Comparison of ENCODE assay signal across 8 cellular contexts in the genomic region with DNA sequence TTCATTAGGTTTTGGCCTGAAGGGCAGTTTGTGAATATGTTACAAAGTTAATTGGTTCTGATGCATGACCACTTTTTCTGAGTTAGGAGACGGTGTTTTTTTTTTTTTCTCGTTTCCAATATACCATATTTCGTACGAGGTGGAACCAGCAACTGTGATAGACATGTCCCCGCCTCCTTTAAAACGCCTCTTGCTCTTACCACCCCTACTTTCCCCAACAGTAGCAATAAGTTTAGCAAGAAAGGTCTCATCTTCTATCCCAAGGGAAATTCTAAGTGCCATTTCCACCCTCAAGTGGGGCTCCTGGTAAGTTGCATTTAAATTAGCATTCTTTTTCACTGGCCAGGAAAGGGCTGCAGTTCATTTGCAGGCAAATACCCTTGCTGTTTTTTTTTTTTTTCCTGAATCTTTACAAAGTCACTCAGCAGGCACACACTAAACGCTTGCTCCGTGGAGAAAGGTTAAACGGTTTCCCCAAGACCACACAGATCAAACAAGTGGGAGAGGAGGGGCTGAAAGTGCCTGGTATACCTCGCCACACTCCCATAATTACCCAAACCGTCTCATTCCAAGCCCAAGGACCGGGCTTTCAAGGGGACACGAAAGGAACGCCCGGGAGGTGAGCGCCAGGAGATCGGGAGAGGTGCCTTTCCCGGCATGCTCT. TPM values are rescaled to one million over a fixed set of nuclear protein-coding genes. Genes with fewer than 3 reads are reported as not detected.
DNase-seq lines count a peak whose midpoint lies in the region; ATAC-seq, FAIRE-seq and TF ChIP-seq lines count a peak whose summit lies in the region.

No MANE protein-coding gene starts in this region.

- POLR2A ChIA-PET in WTC11 (lab: Charles Lee) = interaction anchor here (0.7 to 1.3 kb wide), 2 partner anchors 40 to 52 kb away, joined by 3 read pairs; a partner anchor contains a TSS

- CTCF ChIA-PET in activated naive CD4-positive, alpha-beta T cell treated with anti-CD3 and anti-CD28 coated beads, Interleukin-2, amount 10 ng/mL, durations not matched to agents 7 days and 5 days (lab: Charles Lee) = no interaction called here
- CTCF ChIA-PET in WTC11 (lab: Charles Lee) = interaction anchor here (1.0 to 3.5 kb wide), 4 partner anchors 17 to 153 kb away, joined by 3 to 18 read pairs (median 6); a partner anchor contains a TSS

- DNase-seq in activated naive CD4-positive, alpha-beta T cell treated with anti-CD3 and anti-CD28 coated beads, Interleukin-2, amount 10 ng/mL, durations not matched to agents 7 days and 5 days = no peak
- no peak for DNase-seq in activated naive CD4-positive, alpha-beta T cell treated with Interleukin-2 at 50 U/mL for 16 hours
- DNase-seq in WTC11 (ENCODE audit: low spot score) (no peak), iPS DF 6.9 (ENCODE audit: low read depth, low spot score) (no peak), D721Med (ENCODE audit: insufficient read length, low spot score) (no peak)

- peaks cover 22% of the 10 kb centered on the region for H3K4me1 Mint-ChIP-seq in activated naive CD4-positive, alpha-beta T cell treated with anti-CD3 and anti-CD28 coated beads, Interleukin-2, amount 10 ng/mL, durations not matched to agents 7 days and 5 days
- peaks cover 7% of the 10 kb centered on the region for H3K4me1 Mint-ChIP-seq in WTC11

- H3K36me3 ChIP-seq in iPS DF 6.9 (ENCODE audit: control insufficient read depth, insufficient read depth, low read length) = no peaks in the 10 kb centered on the region

- TF ChIP-seq CTCF in WTC11 (IDR thresholded peaks at IDR 0.05) (no peak), D721Med (IDR thresholded peaks at IDR 0.05; ENCODE audit: insufficient read depth, missing control alignments) (no peak)

- H3K27me3 ChIP-seq in iPS DF 6.9 (ENCODE audit: control insufficient read depth, insufficient read depth, low read length) = no peaks in the 10 kb centered on the region

- H3K4me3 ChIP-seq in iPS DF 6.9 (ENCODE audit: low read length) = peak overlapping the region; percentile 40; the same call in 1 of the 2 replicates
- H3K4me3 ChIP-seq in skin epidermis = peak overlapping the region; percentile 28 to 49 (median 41)

- peak; percentile 48 for ATAC-seq in WTC11
- no peak for ATAC-seq in HG03159 (IDR thresholded peaks at IDR 0.05; ENCODE audit: unreplicated experiment)
- ATAC-seq in GM19324 (IDR thresholded peaks at IDR 0.05; ENCODE audit: low FRiP score, unreplicated experiment) = no peak

- H3K27ac Mint-ChIP-seq in activated naive CD4-positive, alpha-beta T cell treated with anti-CD3 and anti-CD28 coated beads, Interleukin-2, amount 10 ng/mL, durations not matched to agents 7 days and 5 days = no peak overlapping the region
- H3K27ac Mint-ChIP-seq in WTC11 = peak overlapping the region; percentile 22

- peaks cover 6% of the 10 kb centered on the region for H3K9me3 Mint-ChIP-seq in activated naive CD4-positive, alpha-beta T cell treated with anti-CD3 and anti-CD28 coated beads, Interleukin-2, amount 10 ng/mL, durations not matched to agents 7 days and 5 days
- H3K9me3 Mint-ChIP-seq in WTC11 = peaks cover 18% of the 10 kb centered on the region

- H3K27ac ChIP-seq in iPS DF 6.9 (ENCODE audit: low read length) (no peak overlapping the region), skin epidermis (peak overlapping the region in 16 of 21 experiments; percentile 44 to 89 (median 75))

- peak overlapping the region; percentile 71 for H3K4me3 Mint-ChIP-seq in activated naive CD4-positive, alpha-beta T cell treated with anti-CD3 and anti-CD28 coated beads, Interleukin-2, amount 10 ng/mL, durations not matched to agents 7 days and 5 days
- peak overlapping the region; percentile 57 for H3K4me3 Mint-ChIP-seq in WTC11

- peaks cover 2% of the 10 kb centered on the region; the same call in 1 of the 2 replicates for H3K9me3 ChIP-seq in iPS DF 6.9 (ENCODE audit: control insufficient read depth, insufficient read depth, low read length)

- H3K36me3 Mint-ChIP-seq in activated naive CD4-positive, alpha-beta T cell treated with anti-CD3 and anti-CD28 coated beads, Interleukin-2, amount 10 ng/mL, durations not matched to agents 7 days and 5 days = peaks cover 1% of the 10 kb centered on the region
- peaks cover 8% of the 10 kb centered on the region for H3K36me3 Mint-ChIP-seq in WTC11

- peaks cover 32% of the 10 kb centered on the region for H3K27me3 Mint-ChIP-seq in activated naive CD4-positive, alpha-beta T cell treated with anti-CD3 and anti-CD28 coated beads, Interleukin-2, amount 10 ng/mL, durations not matched to agents 7 days and 5 days
- peaks cover 46% of the 10 kb centered on the region for H3K27me3 Mint-ChIP-seq in WTC11 (ENCODE audit: low read depth)

- H3K4me1 ChIP-seq in iPS DF 6.9 (ENCODE audit: control insufficient read depth, insufficient read depth, low read length) = no peaks in the 10 kb centered on the region

- no CpG with 5 or more reads among the region's 18 CpGs for WGBS in iPS DF 6.9 (ENCODE audit: insufficient coverage, insufficient read length)

- no peak for FAIRE-seq in D721Med (lab: Jason Lieb, UNC)

TF ChIP-seq in WTC11, 78 proteins besides CTCF, POLR2A, EP300 and RAD21:
- no peak for TF ChIP-seq PRRX2 (CRISPR knock-in tag; IDR thresholded peaks at IDR 0.05)
- TF ChIP-seq, protein P1, sequence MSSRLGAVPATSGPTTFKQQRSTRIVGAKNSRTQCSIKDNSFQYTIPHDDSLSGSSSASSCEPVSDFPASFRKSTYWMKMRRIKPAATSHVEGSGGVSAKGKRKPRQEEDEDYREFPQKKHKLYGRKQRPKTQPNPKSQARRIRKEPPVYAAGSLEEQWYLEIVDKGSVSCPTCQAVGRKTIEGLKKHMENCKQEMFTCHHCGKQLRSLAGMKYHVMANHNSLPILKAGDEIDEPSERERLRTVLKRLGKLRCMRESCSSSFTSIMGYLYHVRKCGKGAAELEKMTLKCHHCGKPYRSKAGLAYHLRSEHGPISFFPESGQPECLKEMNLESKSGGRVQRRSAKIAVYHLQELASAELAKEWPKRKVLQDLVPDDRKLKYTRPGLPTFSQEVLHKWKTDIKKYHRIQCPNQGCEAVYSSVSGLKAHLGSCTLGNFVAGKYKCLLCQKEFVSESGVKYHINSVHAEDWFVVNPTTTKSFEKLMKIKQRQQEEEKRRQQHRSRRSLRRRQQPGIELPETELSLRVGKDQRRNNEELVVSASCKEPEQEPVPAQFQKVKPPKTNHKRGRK (CRISPR knock-in tag; IDR thresholded peaks at IDR 0.05; ENCODE audit: borderline replicate concordance) = 0 out of 2 replicates have a peak, but pooled peaks have one; percentile 8

RNA-seq across cellular contexts. Expression of a gene that starts 39.5 kb away (rescaled TPM):
- 35.9 to 36.9 TPM (median 36.4 TPM) in 3 replicates for total RNA-seq in WTC11 (2021)
